17 cellular contexts compared by ENCODE assay signal in genomic region chr20:49260218-49260617, GRCh38. TPM values are rescaled to one million over a fixed set of nuclear protein-coding genes. Genes with fewer than 3 reads are reported as not detected.
A peak's percentile ranks its signal among the peaks of the same experiment; 100 is the strongest.
DNase-seq lines count a peak whose midpoint lies in the region; ATAC-seq and TF ChIP-seq lines count a peak whose summit lies in the region.
"Had no signal": no experiment of that assay in that cellular context is flagged by ENCODE, and none has a peak within 500 bp of the region (broad histone marks: within the 10 kb centered on the region; RNA-seq: fewer than 3 reads in every experiment).

No MANE protein-coding gene starts in this region.

- no peaks in the 10 kb centered on the region for H3K27me3 Mint-ChIP-seq in activated CD8-positive, alpha-beta T cell treated with anti-CD3 and anti-CD28 coated beads for 36 hours
- H3K27me3 Mint-ChIP-seq in activated CD8-positive, alpha-beta T cell treated with anti-CD3 and anti-CD28 coated beads, Interleukin-2, amount 10 ng/mL, durations not matched to agents 7 days and 5 days (ENCODE audit: low read depth) = no peaks in the 10 kb centered on the region
- H3K27me3 Mint-ChIP-seq in stimulated activated naive CD8-positive, alpha-beta T cell treated with anti-CD3 and anti-CD28 coated beads, Interleukin-15, Interleukin-2, amounts not matched to agents 100 ng/mL and 50 ng/mL, for 24 hours = no peaks in the 10 kb centered on the region
- no peaks in the 10 kb centered on the region for H3K27me3 Mint-ChIP-seq in stimulated activated naive CD8-positive, alpha-beta T cell treated with anti-CD3 and anti-CD28 coated beads, Interleukin-15, amount 100 ng/mL, for 72 hours
- no peaks in the 10 kb centered on the region for H3K27me3 Mint-ChIP-seq in activated T-helper 2 cell treated with anti-CD3 and anti-CD28 coated beads, Interferon-gamma antibody, Interleukin-2, Interleukin-4, amounts not matched to agents 10 μg/mL and 5 μg/mL and 100 μg/mL, durations not matched to agents 14 hours and 24 hours and 36 hours (ENCODE audit: low read depth)
- H3K27me3 Mint-ChIP-seq in nephron progenitor cell (ENCODE audit: low read depth, poor library complexity) = no peaks in the 10 kb centered on the region
- H3K27me3 Mint-ChIP-seq: IgD-negative memory B cell had no signal

- H3K27ac Mint-ChIP-seq in activated CD8-positive, alpha-beta T cell treated with anti-CD3 and anti-CD28 coated beads for 36 hours = peak overlapping the region; percentile 80
- H3K27ac Mint-ChIP-seq in activated CD8-positive, alpha-beta T cell treated with anti-CD3 and anti-CD28 coated beads, Interleukin-2, amount 10 ng/mL, durations not matched to agents 7 days and 5 days = no peak overlapping the region
- H3K27ac Mint-ChIP-seq in stimulated activated naive CD8-positive, alpha-beta T cell treated with anti-CD3 and anti-CD28 coated beads, Interleukin-15, Interleukin-2, amounts not matched to agents 100 ng/mL and 50 ng/mL, for 24 hours = peak overlapping the region; percentile 68
- peak overlapping the region in 1 of 2 donors; percentile 79 for H3K27ac Mint-ChIP-seq in stimulated activated naive CD8-positive, alpha-beta T cell treated with anti-CD3 and anti-CD28 coated beads, Interleukin-15, amount 100 ng/mL, for 72 hours
- peak overlapping the region; percentile 35 for H3K27ac Mint-ChIP-seq in activated T-helper 2 cell treated with anti-CD3 and anti-CD28 coated beads, Interferon-gamma antibody, Interleukin-2, Interleukin-4, amounts not matched to agents 10 μg/mL and 5 μg/mL and 100 μg/mL, durations not matched to agents 14 hours and 24 hours and 36 hours
- peak overlapping the region; percentile 79 for H3K27ac Mint-ChIP-seq in nephron progenitor cell
- H3K27ac Mint-ChIP-seq: IgD-negative memory B cell had no signal

- intact Hi-C loops in activated CD8-positive, alpha-beta T cell treated with anti-CD3 and anti-CD28 coated beads for 36 hours (cut with micrococcal nuclease) = no loop called here
- intact Hi-C loops in activated T-helper 2 cell treated with anti-CD3 and anti-CD28 coated beads, Interferon-gamma antibody, Interleukin-2, Interleukin-4, amounts not matched to agents 10 μg/mL and 5 μg/mL and 100 μg/mL, durations not matched to agents 14 hours and 24 hours and 36 hours (cut with micrococcal nuclease) = no loop called here

- H3K4me1 Mint-ChIP-seq in activated CD8-positive, alpha-beta T cell treated with anti-CD3 and anti-CD28 coated beads for 36 hours (ENCODE audit: low read depth) = peaks cover 24% of the 10 kb centered on the region
- peaks cover 6% of the 10 kb centered on the region for H3K4me1 Mint-ChIP-seq in activated CD8-positive, alpha-beta T cell treated with anti-CD3 and anti-CD28 coated beads, Interleukin-2, amount 10 ng/mL, durations not matched to agents 7 days and 5 days (ENCODE audit: low read depth)
- H3K4me1 Mint-ChIP-seq in stimulated activated naive CD8-positive, alpha-beta T cell treated with anti-CD3 and anti-CD28 coated beads, Interleukin-15, Interleukin-2, amounts not matched to agents 100 ng/mL and 50 ng/mL, for 24 hours (ENCODE audit: low read depth) = peaks cover 26% of the 10 kb centered on the region
- peaks cover 31% of the 10 kb centered on the region for H3K4me1 Mint-ChIP-seq in stimulated activated naive CD8-positive, alpha-beta T cell treated with anti-CD3 and anti-CD28 coated beads, Interleukin-15, amount 100 ng/mL, for 72 hours
- H3K4me1 Mint-ChIP-seq in activated T-helper 2 cell treated with anti-CD3 and anti-CD28 coated beads, Interferon-gamma antibody, Interleukin-2, Interleukin-4, amounts not matched to agents 10 μg/mL and 5 μg/mL and 100 μg/mL, durations not matched to agents 14 hours and 24 hours and 36 hours (ENCODE audit: low read depth) = peaks cover 20% of the 10 kb centered on the region
- H3K4me1 Mint-ChIP-seq in nephron progenitor cell = no peaks in the 10 kb centered on the region

- peaks cover 72% of the 10 kb centered on the region for H3K36me3 Mint-ChIP-seq in activated CD8-positive, alpha-beta T cell treated with anti-CD3 and anti-CD28 coated beads for 36 hours (ENCODE audit: low read depth)
- peaks cover 79% of the 10 kb centered on the region for H3K36me3 Mint-ChIP-seq in activated CD8-positive, alpha-beta T cell treated with anti-CD3 and anti-CD28 coated beads, Interleukin-2, amount 10 ng/mL, durations not matched to agents 7 days and 5 days (ENCODE audit: low read depth)
- peaks cover 90% of the 10 kb centered on the region for H3K36me3 Mint-ChIP-seq in stimulated activated naive CD8-positive, alpha-beta T cell treated with anti-CD3 and anti-CD28 coated beads, Interleukin-15, Interleukin-2, amounts not matched to agents 100 ng/mL and 50 ng/mL, for 24 hours (ENCODE audit: low read depth)
- peaks cover 89% of the 10 kb centered on the region for H3K36me3 Mint-ChIP-seq in activated T-helper 2 cell treated with anti-CD3 and anti-CD28 coated beads, Interferon-gamma antibody, Interleukin-2, Interleukin-4, amounts not matched to agents 10 μg/mL and 5 μg/mL and 100 μg/mL, durations not matched to agents 14 hours and 24 hours and 36 hours (ENCODE audit: low read depth)
- H3K36me3 Mint-ChIP-seq in nephron progenitor cell (ENCODE audit: low read depth) = peaks cover 72% of the 10 kb centered on the region

- POLR2A ChIA-PET in activated CD8-positive, alpha-beta T cell treated with anti-CD3 and anti-CD28 coated beads for 36 hours (lab: Charles Lee) = interaction anchor here (0.8 to 2.3 kb wide), 7 partner anchors 9 to 44 kb away, joined by 3 to 7 read pairs (median 5); no protein-coding TSS in a partner anchor
- POLR2A ChIA-PET in activated CD8-positive, alpha-beta T cell treated with anti-CD3 and anti-CD28 coated beads, Interleukin-2, amount 10 ng/mL, durations not matched to agents 7 days and 5 days (lab: Charles Lee) = interaction anchor here (1.0 kb wide), 1 partner anchor 10 kb away, joined by 3 read pairs; no protein-coding TSS in a partner anchor

- TF ChIP-seq CTCF in activated CD8-positive, alpha-beta T cell treated with anti-CD3 and anti-CD28 coated beads for 36 hours (IDR thresholded peaks at IDR 0.05) = no peak
- no peak for TF ChIP-seq CTCF in nephron progenitor cell (IDR thresholded peaks at IDR 0.05)

- H3K9me3 Mint-ChIP-seq in activated CD8-positive, alpha-beta T cell treated with anti-CD3 and anti-CD28 coated beads for 36 hours = no peaks in the 10 kb centered on the region
- H3K9me3 Mint-ChIP-seq in activated CD8-positive, alpha-beta T cell treated with anti-CD3 and anti-CD28 coated beads, Interleukin-2, amount 10 ng/mL, durations not matched to agents 7 days and 5 days (ENCODE audit: insufficient read depth) = no peaks in the 10 kb centered on the region
- no peaks in the 10 kb centered on the region for H3K9me3 Mint-ChIP-seq in stimulated activated naive CD8-positive, alpha-beta T cell treated with anti-CD3 and anti-CD28 coated beads, Interleukin-15, Interleukin-2, amounts not matched to agents 100 ng/mL and 50 ng/mL, for 24 hours
- H3K9me3 Mint-ChIP-seq in stimulated activated naive CD8-positive, alpha-beta T cell treated with anti-CD3 and anti-CD28 coated beads, Interleukin-15, amount 100 ng/mL, for 72 hours = no peaks in the 10 kb centered on the region
- no peaks in the 10 kb centered on the region for H3K9me3 Mint-ChIP-seq in activated T-helper 2 cell treated with anti-CD3 and anti-CD28 coated beads, Interferon-gamma antibody, Interleukin-2, Interleukin-4, amounts not matched to agents 10 μg/mL and 5 μg/mL and 100 μg/mL, durations not matched to agents 14 hours and 24 hours and 36 hours
- no peaks in the 10 kb centered on the region for H3K9me3 Mint-ChIP-seq in nephron progenitor cell

- ATAC-seq in activated CD8-positive, alpha-beta T cell treated with anti-CD3 and anti-CD28 coated beads for 36 hours = no peak
- ATAC-seq in activated CD8-positive, alpha-beta T cell treated with anti-CD3 and anti-CD28 coated beads, Interleukin-2, amount 10 ng/mL, durations not matched to agents 7 days and 5 days = no peak
- ATAC-seq in stimulated activated naive CD8-positive, alpha-beta T cell treated with anti-CD3 and anti-CD28 coated beads, Interleukin-15, amount 100 ng/mL, for 72 hours = no peak
- ATAC-seq in GM18861 (IDR thresholded peaks at IDR 0.05; ENCODE audit: unreplicated experiment) = no peak
- no peak for ATAC-seq in GM18868 (IDR thresholded peaks at IDR 0.05; ENCODE audit: unreplicated experiment)

- DNase-seq in activated CD8-positive, alpha-beta T cell treated with anti-CD3 and anti-CD28 coated beads for 36 hours = no peak
- DNase-seq in activated CD8-positive, alpha-beta T cell treated with anti-CD3 and anti-CD28 coated beads, Interleukin-2, amount 10 ng/mL, durations not matched to agents 7 days and 5 days = no peak
- no peak for DNase-seq in stimulated activated naive CD8-positive, alpha-beta T cell treated with anti-CD3 and anti-CD28 coated beads, Interleukin-15, amount 100 ng/mL, for 72 hours
- DNase-seq in activated T-helper 2 cell treated with anti-CD3 and anti-CD28 coated beads, Interferon-gamma antibody, Interleukin-2, Interleukin-4, amounts not matched to agents 10 μg/mL and 5 μg/mL and 100 μg/mL, durations not matched to agents 14 hours and 24 hours and 36 hours (ENCODE audit: low spot score) = no peak
- DNase-seq in nephron progenitor cell = no peak
- DNase-seq: GM23248, H7, MM.1S, NCI-H2029, NCI-H446 treated with DMSO at 0.1 percent for 48 hours, NCI-H526, Right ventricle myocardium superior, RPMI8226 had no signal

- no peak overlapping the region for H3K4me3 Mint-ChIP-seq in activated CD8-positive, alpha-beta T cell treated with anti-CD3 and anti-CD28 coated beads for 36 hours
- H3K4me3 Mint-ChIP-seq in activated CD8-positive, alpha-beta T cell treated with anti-CD3 and anti-CD28 coated beads, Interleukin-2, amount 10 ng/mL, durations not matched to agents 7 days and 5 days = no peak overlapping the region
- H3K4me3 Mint-ChIP-seq in stimulated activated naive CD8-positive, alpha-beta T cell treated with anti-CD3 and anti-CD28 coated beads, Interleukin-15, Interleukin-2, amounts not matched to agents 100 ng/mL and 50 ng/mL, for 24 hours = peak overlapping the region; percentile 12
- H3K4me3 Mint-ChIP-seq in stimulated activated naive CD8-positive, alpha-beta T cell treated with anti-CD3 and anti-CD28 coated beads, Interleukin-15, amount 100 ng/mL, for 72 hours = no peak overlapping the region
- no peak overlapping the region for H3K4me3 Mint-ChIP-seq in activated T-helper 2 cell treated with anti-CD3 and anti-CD28 coated beads, Interferon-gamma antibody, Interleukin-2, Interleukin-4, amounts not matched to agents 10 μg/mL and 5 μg/mL and 100 μg/mL, durations not matched to agents 14 hours and 24 hours and 36 hours (ENCODE audit: low read depth)
- no peak overlapping the region for H3K4me3 Mint-ChIP-seq in nephron progenitor cell
- H3K4me3 Mint-ChIP-seq: IgD-negative memory B cell had no signal

- CTCF ChIA-PET in activated CD8-positive, alpha-beta T cell treated with anti-CD3 and anti-CD28 coated beads for 36 hours (lab: Charles Lee) = no interaction called here
- CTCF ChIA-PET in activated CD8-positive, alpha-beta T cell treated with anti-CD3 and anti-CD28 coated beads, Interleukin-2, amount 10 ng/mL, durations not matched to agents 7 days and 5 days (lab: Charles Lee) = interaction anchor here (1.0 kb wide), 1 partner anchor 14 kb away, joined by 5 read pairs; no protein-coding TSS in a partner anchor

RNA-seq across cellular contexts. Expression of gene ZNFX1, which starts 17.6 kb away (rescaled TPM):
- 10 to 100 TPM; 27.4 to 27.7 TPM for total RNA-seq in activated CD8-positive, alpha-beta T cell treated with anti-CD3 and anti-CD28 coated beads for 36 hours
- 10 to 100 TPM; 52.7 to 54.2 TPM for total RNA-seq in activated CD8-positive, alpha-beta T cell treated with anti-CD3 and anti-CD28 coated beads, Interleukin-2, amount 10 ng/mL, durations not matched to agents 7 days and 5 days
- 49.3 and 51.0 TPM in 2 replicates for total RNA-seq in activated T-helper 2 cell treated with anti-CD3 and anti-CD28 coated beads, Interferon-gamma antibody, Interleukin-2, Interleukin-4, amounts not matched to agents 10 μg/mL and 5 μg/mL and 100 μg/mL, durations not matched to agents 14 hours and 24 hours and 36 hours

RNA-seq across cellular contexts. Expression of gene DDX27, which starts 41.0 kb away (rescaled TPM):
- total RNA-seq in activated CD8-positive, alpha-beta T cell treated with anti-CD3 and anti-CD28 coated beads for 36 hours = 10 to 100 TPM; 45.2 to 45.9 TPM
- total RNA-seq in activated CD8-positive, alpha-beta T cell treated with anti-CD3 and anti-CD28 coated beads, Interleukin-2, amount 10 ng/mL, durations not matched to agents 7 days and 5 days = 10 to 100 TPM; 38.3 to 38.6 TPM
- 51.4 and 54.0 TPM in 2 replicates for total RNA-seq in activated T-helper 2 cell treated with anti-CD3 and anti-CD28 coated beads, Interferon-gamma antibody, Interleukin-2, Interleukin-4, amounts not matched to agents 10 μg/mL and 5 μg/mL and 100 μg/mL, durations not matched to agents 14 hours and 24 hours and 36 hours
